Comparison of ENCODE assay signal across 1 cellular context in genomic region chr14:24329736-24330135, GRCh38.
A peak's percentile ranks its signal among the peaks of the same experiment; 100 is the strongest.
TF ChIP-seq lines count a peak whose summit lies in the region.

No MANE protein-coding gene starts in this region.

TF ChIP-seq in HepG2, 621 proteins besides CTCF, POLR2A, EP300 and RAD21 (continued from another document):
- no peak for TF ChIP-seq ARID5B (CRISPR knock-in tag; IDR thresholded peaks at IDR 0.05)
- no peak for TF ChIP-seq KDM4B (CRISPR knock-in tag; IDR thresholded peaks at IDR 0.05)
- TF ChIP-seq POLR2G (IDR thresholded peaks at IDR 0.05; ENCODE audit: low read depth, low read length): no peak
- no peak for TF ChIP-seq JARID2 (CRISPR knock-in tag; IDR thresholded peaks at IDR 0.05; ENCODE audit: insufficient replicate concordance)
- no peak for TF ChIP-seq KMT2B (CRISPR knock-in tag; IDR thresholded peaks at IDR 0.05)
- no peak for TF ChIP-seq ZNF280B (CRISPR knock-in tag; IDR thresholded peaks at IDR 0.05; ENCODE audit: borderline replicate concordance)
- TF ChIP-seq ZNF563 (CRISPR knock-in tag; IDR thresholded peaks at IDR 0.05): peak; percentile 24; the same call in 1 of the 2 replicates
